Comparison of ENCODE assay signal across 8 cellular contexts in the genomic region with DNA sequence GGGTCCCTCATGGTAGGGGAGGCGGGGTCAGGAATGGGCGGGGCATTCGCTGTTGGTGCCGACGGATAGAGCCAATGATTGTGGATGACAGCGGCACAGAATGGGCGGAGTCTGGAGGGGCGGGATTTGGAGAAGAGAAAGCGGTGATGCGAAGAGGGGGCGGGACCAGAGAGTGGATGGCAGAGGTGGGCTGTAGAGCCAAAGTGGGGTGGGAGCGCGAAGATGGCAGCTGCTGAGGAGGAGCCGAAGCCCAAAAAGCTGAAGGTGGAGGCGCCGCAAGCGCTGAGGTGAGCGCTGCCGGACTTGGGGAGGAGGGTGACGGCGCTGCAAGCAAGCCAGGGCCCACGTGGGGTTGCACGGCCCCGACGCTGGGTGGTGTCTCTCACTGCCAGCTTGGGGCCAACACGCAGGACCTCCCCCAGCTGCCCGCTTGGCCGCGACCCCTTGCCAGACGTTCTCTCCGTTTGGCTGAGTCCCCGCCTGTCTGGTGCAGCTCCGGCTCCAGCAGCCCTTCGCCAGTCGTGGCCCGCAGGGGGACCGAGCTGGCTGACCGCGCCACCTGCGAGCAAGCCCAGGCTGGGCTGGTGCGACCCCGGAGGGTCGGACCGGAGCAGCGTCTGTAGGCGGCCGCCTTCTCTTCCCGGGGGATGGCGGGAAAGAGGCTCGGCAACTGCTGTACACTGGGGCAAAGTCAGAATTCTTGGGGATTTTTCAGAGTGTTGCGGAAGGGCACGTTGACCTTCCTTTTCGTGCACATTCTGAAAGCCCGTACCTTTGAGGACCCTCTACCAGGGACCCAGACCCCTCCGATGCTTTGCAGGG. TPM values are rescaled to one million over a fixed set of nuclear protein-coding genes. Genes with fewer than 3 reads are reported as not detected.
DNase-seq lines count a peak whose midpoint lies in the region; ATAC-seq and TF ChIP-seq lines count a peak whose summit lies in the region.

Gene ADK, plus strand, starts transcription at position 165 of the 822 bp plus-strand sequence. Its CDS starts 58 bp downstream, at position 223.

- H3K36me3 Mint-ChIP-seq in activated T-cell treated with anti-CD3 and anti-CD28 coated beads, Interleukin-2, amount 50 U/mL, for 4 hours (ENCODE audit: insufficient read depth) = peaks cover 14% of the 10 kb centered on the region

- CTCF ChIA-PET in Panc1 (lab: Charles Lee) = no interaction called here

- intact Hi-C loops in Panc1 (cut with micrococcal nuclease; ENCODE audit: unreplicated experiment) = no loop called here

- peak; percentile 80 for ATAC-seq in GM21390 (IDR thresholded peaks at IDR 0.05; ENCODE audit: unreplicated experiment)
- ATAC-seq in Panc1 = peak; percentile 96
- peak; percentile 94 to 95 for ATAC-seq in activated T-cell treated with anti-CD3 and anti-CD28 coated beads, Interleukin-2, amount 50 U/mL, for 4 hours
- ATAC-seq in esophagus mucosa = peak; percentile 98

- POLR2A ChIA-PET in Panc1 (lab: Charles Lee) = interaction anchor here (0.8 kb wide), 1 partner anchor 28 kb away, joined by 6 read pairs; no protein-coding TSS in a partner anchor

- H3K4me3 Mint-ChIP-seq in activated T-cell treated with anti-CD3 and anti-CD28 coated beads, Interleukin-2, amount 50 U/mL, for 4 hours = no peak within 1 kb of the TSS

- H3K4me3 ChIP-seq in HUES48 (ENCODE audit: low read depth, low read length) (peak within 1 kb of the TSS; percentile 98), Panc1 (ENCODE audit: low read depth in 2 of 2, low read length in 2 of 2) (peak within 1 kb of the TSS; percentile 88 to 97)

- no TSS peak for BruUV-seq in Panc1 (replicated peaks; lab: Mats Ljungman, UMichigan)

- H3K27me3 Mint-ChIP-seq in activated T-cell treated with anti-CD3 and anti-CD28 coated beads, Interleukin-2, amount 50 U/mL, for 4 hours (ENCODE audit: low read depth) = no peaks in the 10 kb centered on the region

- in situ Hi-C loops in Panc1 (cut with HindIII; ENCODE audit: low pct_unique_long_range_greater_than_20kb, low sequenced_read_pairs) = no loop called here

- no peaks in the 10 kb centered on the region for H3K9me3 Mint-ChIP-seq in activated T-cell treated with anti-CD3 and anti-CD28 coated beads, Interleukin-2, amount 50 U/mL, for 4 hours

- DNase-seq in DMS114 treated with DMSO at 0.1 percent for 48 hours (lab: John Stamatoyannopoulos, UW; ENCODE audit: unreplicated experiment) (peak; percentile 98), Panc1 (ENCODE audit: low read depth, low spot score) (no peak), myocyte (ENCODE audit: low read depth) (peak; percentile 99)
- peak; percentile 100 for DNase-seq in activated T-cell treated with anti-CD3 and anti-CD28 coated beads, Interleukin-2, amount 50 U/mL, for 4 hours
- DNase-seq in stimulated activated CD8-positive, alpha-beta memory T cell treated with anti-CD3 and anti-CD28 coated beads, Interleukin-7, amount 100 ng/mL, for 48 hours (ENCODE audit: extremely low read depth in 1 of 2, low read depth in 1 of 2) = peak; percentile 99 to 100

- H3K36me3 ChIP-seq in HUES48 (ENCODE audit: control insufficient read depth, insufficient read depth, low read length) (peaks cover 4% of the 10 kb centered on the region; the same call in 1 of the 2 replicates), Panc1 (ENCODE audit: control insufficient read depth, insufficient read depth, low read length) (peaks cover 3% of the 10 kb centered on the region; the same call in 1 of the 2 replicates)

- peaks cover 16% of the 10 kb centered on the region for H3K4me1 ChIP-seq in HUES48 (ENCODE audit: control insufficient read depth, insufficient read depth, low read length)
- H3K4me1 ChIP-seq in Panc1 (ENCODE audit: control insufficient read depth, insufficient read depth, low read length) = peaks cover 29% of the 10 kb centered on the region

- no peaks in the 10 kb centered on the region for H3K27me3 ChIP-seq in HUES48 (ENCODE audit: control insufficient read depth, insufficient read depth, low read length)
- H3K27me3 ChIP-seq in Panc1 (ENCODE audit: control insufficient read depth, insufficient read depth, low read length) = no peaks in the 10 kb centered on the region

- H3K9ac ChIP-seq in HUES48 (ENCODE audit: low read depth, low read length) = peak within 1 kb of the TSS; percentile 97

- H3K9me3 ChIP-seq in HUES48 (ENCODE audit: control insufficient read depth, insufficient read depth, low read length) (no peaks in the 10 kb centered on the region), Panc1 (ENCODE audit: control insufficient read depth, insufficient read depth, low read depth, low read length) (no peaks in the 10 kb centered on the region)

- TF ChIP-seq CTCF in Panc1 (IDR thresholded peaks at IDR 0.05) = no peak

- H3K27ac ChIP-seq in HUES48 (ENCODE audit: low read depth, low read length) = peak within 1 kb of the TSS; percentile 98
- peak within 1 kb of the TSS; percentile 96 for H3K27ac ChIP-seq in Panc1 (ENCODE audit: low read length)

- H3K4me1 Mint-ChIP-seq in activated T-cell treated with anti-CD3 and anti-CD28 coated beads, Interleukin-2, amount 50 U/mL, for 4 hours (ENCODE audit: low read depth) = peaks cover 39% of the 10 kb centered on the region

RNA-seq across cellular contexts. Expression of gene ADK, which starts in this region (rescaled TPM):
- 64.5 TPM for total RNA-seq in Panc1 (2021; ENCODE audit: unreplicated experiment)
- polyA plus RNA-seq in Panc1 (2012; ENCODE audit: insufficient read length) = 52.6 TPM
- total RNA-seq in activated T-cell treated with anti-CD3 and anti-CD28 coated beads, Interleukin-2, amount 50 U/mL, for 4 hours = 10 to 100 TPM; 49.7 to 56.8 (median 56.2) TPM
- 50.8 TPM for total RNA-seq in esophagus mucosa
- 65.4 and 68.1 TPM in 2 replicates for total RNA-seq in myocyte
- polyA plus RNA-seq in myocyte (2012) = 29.7 TPM
